In genomic region chr1:176617881-176618280, GRCh38 we compare ENCODE assay signal across 29 cellular contexts.
"Had no signal": no experiment of that assay in that cellular context is flagged by ENCODE, and none has a peak within 500 bp of the region (broad histone marks: within the 10 kb centered on the region; RNA-seq: fewer than 3 reads in every experiment).

No MANE protein-coding gene starts in this region.

- H3K27ac Mint-ChIP-seq: activated naive CD8-positive, alpha-beta T cell; activated T-helper 2 cell treated with anti-CD3 and anti-CD28 coated beads, Interferon-gamma antibody, Interleukin-2, Interleukin-4, amounts not matched to agents 10 μg/mL and 5 μg/mL and 100 μg/mL, durations not matched to agents 14 hours and 24 hours and 36 hours; effector memory CD8-positive, alpha-beta T cell; memory B cell; nephron; stimulated activated memory B cell treated with anti-CD40 and anti-IgM and Interleukin-4, amounts not matched to agents 10 μg/mL and 1 μg/mL and 100 μg/mL, for 72 hours; WTC11 had no signal

- H3K9me3 Mint-ChIP-seq: activated T-helper 2 cell treated with anti-CD3 and anti-CD28 coated beads, Interferon-gamma antibody, Interleukin-2, Interleukin-4, amounts not matched to agents 10 μg/mL and 5 μg/mL and 100 μg/mL, durations not matched to agents 14 hours and 24 hours and 36 hours; central memory CD8-positive, alpha-beta T cell; effector memory CD8-positive, alpha-beta T cell; memory B cell; nephron; stimulated activated memory B cell treated with anti-CD40 and anti-IgM and Interleukin-4, amounts not matched to agents 10 μg/mL and 1 μg/mL and 100 μg/mL, for 72 hours had no signal

- H3K4me1 Mint-ChIP-seq: central memory CD8-positive, alpha-beta T cell; memory B cell; stimulated activated memory B cell treated with anti-CD40 and anti-IgM and Interleukin-4, amounts not matched to agents 10 μg/mL and 1 μg/mL and 100 μg/mL, for 72 hours; WTC11 had no signal

- H3K36me3 ChIP-seq: adrenal gland, ascending aorta, breast epithelium, gastroesophageal sphincter, neutrophil, pancreas, right lobe of liver, transverse colon, vagina had no signal

- DNase-seq: activated naive CD4-positive, alpha-beta T cell; activated T-cell treated with anti-CD3 and anti-CD28 coated beads, Interleukin-2, amount 50 U/mL, for 1 hour; adrenal gland; effector memory CD8-positive, alpha-beta T cell; head of caudate nucleus; hypothalamus; islet precursor cell; left colon; pancreas; right lobe of liver; small intestine; stimulated activated CD4-positive, alpha-beta T cell treated with anti-CD3 and anti-CD28 coated beads, Interleukin-15, amount 100 ng/mL, for 24 hours; T-helper 9 cell; transverse colon had no signal

- H3K27me3 Mint-ChIP-seq: activated naive CD8-positive, alpha-beta T cell; central memory CD8-positive, alpha-beta T cell; effector memory CD8-positive, alpha-beta T cell; memory B cell; stimulated activated memory B cell treated with anti-CD40 and anti-IgM and Interleukin-4, amounts not matched to agents 10 μg/mL and 1 μg/mL and 100 μg/mL, for 72 hours had no signal

- H3K4me1 ChIP-seq: adrenal gland, ascending aorta, breast epithelium, gastroesophageal sphincter, pancreas, right lobe of liver, transverse colon, vagina had no signal

- H3K27ac ChIP-seq: adrenal gland, ascending aorta, breast epithelium, gastroesophageal sphincter, neutrophil, pancreas, right lobe of liver, transverse colon, vagina had no signal

- ATAC-seq: effector memory CD8-positive, alpha-beta T cell; esophagus mucosa; gastroesophageal sphincter; left colon; pancreas; right lobe of liver; stimulated activated memory B cell treated with anti-CD40 and anti-IgM and Interleukin-4, amounts not matched to agents 10 μg/mL and 1 μg/mL and 100 μg/mL, for 72 hours; WTC11 had no signal

- H3K9me3 ChIP-seq: adrenal gland, ascending aorta, gastroesophageal sphincter, neutrophil, pancreas, right lobe of liver, transverse colon, vagina had no signal

- H3K27me3 ChIP-seq: adrenal gland, ascending aorta, breast epithelium, gastroesophageal sphincter, neutrophil, pancreas, right lobe of liver, transverse colon, vagina had no signal

- H3K4me3 ChIP-seq: adrenal gland, ascending aorta, breast epithelium, gastroesophageal sphincter, pancreas, right lobe of liver, transverse colon, vagina had no signal

- FAIRE-seq: colon, endothelial cell of umbilical vein, pancreas, small intestine had no signal

- H3K36me3 Mint-ChIP-seq: activated naive CD8-positive, alpha-beta T cell; memory B cell; stimulated activated memory B cell treated with anti-CD40 and anti-IgM and Interleukin-4, amounts not matched to agents 10 μg/mL and 1 μg/mL and 100 μg/mL, for 72 hours; WTC11 had no signal

- H3K4me3 Mint-ChIP-seq: activated naive CD8-positive, alpha-beta T cell; central memory CD8-positive, alpha-beta T cell; effector memory CD8-positive, alpha-beta T cell; memory B cell; nephron; stimulated activated memory B cell treated with anti-CD40 and anti-IgM and Interleukin-4, amounts not matched to agents 10 μg/mL and 1 μg/mL and 100 μg/mL, for 72 hours; WTC11 had no signal
